Comparison of ENCODE assay signal across 7 cellular contexts in genomic region chr11:128482512-128483191, GRCh38.
A peak's percentile ranks its signal among the peaks of the same experiment; 100 is the strongest.
DNase-seq lines count a peak whose midpoint lies in the region; ATAC-seq and TF ChIP-seq lines count a peak whose summit lies in the region.

No MANE protein-coding gene starts in this region.

- in situ Hi-C loops in transverse colon (cut with MboI; ENCODE audit: low pct_ligation_motif_present in 1 of 4, low pct_unique_long_range_greater_than_20kb in 1 of 4, low sequenced_read_pairs in 3 of 4), result no loop called here

- H3K27me3 Mint-ChIP-seq in T-helper 17 cell, result no peaks in the 10 kb centered on the region

- TF ChIP-seq CTCF in fibroblast of villous mesenchyme (IDR thresholded peaks at IDR 0.05; ENCODE audit: insufficient read depth, low read depth, low read length) (no peak), transverse colon (IDR thresholded peaks at IDR 0.05) (no peak)

- H3K4me1 ChIP-seq in transverse colon, result peaks cover 0 to 43% (median 8%) of the 10 kb centered on the region in 4 donors

- H3K4me3 Mint-ChIP-seq in T-helper 17 cell, result peak overlapping the region; percentile 89

- peak; percentile 60 for ATAC-seq in GM19023 (IDR thresholded peaks at IDR 0.05; ENCODE audit: unreplicated experiment)
- ATAC-seq in HG02973 (IDR thresholded peaks at IDR 0.05; ENCODE audit: unreplicated experiment), result peak; percentile 47
- peak; percentile 74 for ATAC-seq in T-helper 17 cell

- H3K36me3 ChIP-seq in transverse colon, result peaks cover 0 to 36% (median 8%) of the 10 kb centered on the region in 4 donors

- H3K4me3 ChIP-seq in fibroblast of villous mesenchyme (ENCODE audit: low read depth, low read length) (no peak overlapping the region), transverse colon (no peak overlapping the region)

- peaks cover 86% of the 10 kb centered on the region for H3K4me1 Mint-ChIP-seq in T-helper 17 cell

- H3K27ac Mint-ChIP-seq in T-helper 17 cell, result peak overlapping the region; percentile 100

- 49% methylated on average over 11 of the region's 11 CpGs; no CpG with 5 or more reads in 1 of the 2 donors for WGBS in transverse colon (ENCODE audit: low coverage in 1 of 2), 2 donors

- no peak for TF ChIP-seq EP300 in transverse colon (IDR thresholded peaks at IDR 0.05; ENCODE audit: low read depth)

- TF ChIP-seq POLR2A in transverse colon (IDR thresholded peaks at IDR 0.05), result peak; percentile 13

- no peaks in the 10 kb centered on the region for H3K9me3 ChIP-seq in T-helper 17 cell (ENCODE audit: control insufficient read depth, low read length, poor library complexity, severe bottlenecking)
- H3K9me3 ChIP-seq in transverse colon, result no peaks in the 10 kb centered on the region

- DNase-seq in T-helper 17 cell (peak in 1 of 3 donors; percentile 50), fibroblast of villous mesenchyme (ENCODE audit: low read depth) (peak; percentile 95), transverse colon (no peak), HCEC 1CT (no peak), NCI-H345 (lab: John Stamatoyannopoulos, UW) (no peak)

- peaks cover 36% of the 10 kb centered on the region for H3K36me3 Mint-ChIP-seq in T-helper 17 cell (ENCODE audit: low read depth)

- H3K27ac ChIP-seq in transverse colon, result peak overlapping the region; percentile 66 to 71 (median 68)

- H3K27me3 ChIP-seq in transverse colon, result no peaks in the 10 kb centered on the region

- intact Hi-C loops in transverse colon (cut with DNase I; ENCODE audit: low total_unique reads), result no loop called here
